ENCODE assay signal across 8 cellular contexts in genomic region chr7:8442814-8443304, GRCh38. TPM values are rescaled to one million over a fixed set of nuclear protein-coding genes. Genes with fewer than 3 reads are reported as not detected.
A peak's percentile ranks its signal among the peaks of the same experiment; 100 is the strongest.
DNase-seq lines count a peak whose midpoint lies in the region; ATAC-seq, FAIRE-seq and TF ChIP-seq lines count a peak whose summit lies in the region.

No MANE protein-coding gene starts in this region.

- peak; percentile 17 for DNase-seq in RPMI7951 (ENCODE audit: low read depth)
- DNase-seq in GM12878 (ENCODE audit: low read depth, low spot score), result no peak
- DNase-seq in left lobe of liver (ENCODE audit: low spot score), result no peak
- DNase-seq in stimulated activated CD8-positive, alpha-beta memory T cell treated with anti-CD3 and anti-CD28 coated beads, Interleukin-4, amount 100 ng/mL, for 24 hours (ENCODE audit: low read depth), result peak; percentile 36
- no peak for DNase-seq in small intestine
- no peak for DNase-seq in NCI-H1105 treated with DMSO at 0.1 percent for 48 hours (lab: John Stamatoyannopoulos, UW)
- DNase-seq in 8988T, result no peak

- no peak overlapping the region for H2AFZ ChIP-seq in GM12878 (ENCODE audit: control insufficient read depth, low read depth, low read length)

- no peaks in the 10 kb centered on the region for H4K20me1 ChIP-seq in GM12878 (ENCODE audit: control insufficient read depth, insufficient read depth)

- ATAC-seq in GM21423 (IDR thresholded peaks at IDR 0.05; ENCODE audit: unreplicated experiment) (peak; percentile 76), GM12878 (peak; percentile 92), left lobe of liver (peak; percentile 89)

- no peaks in the 10 kb centered on the region for H3K4me1 ChIP-seq in GM12878 (ENCODE audit: control insufficient read depth, insufficient read depth, low read length)
- H3K4me1 ChIP-seq in small intestine (ENCODE audit: control insufficient read depth in 2 of 2, insufficient read depth in 1 of 2, low read depth in 1 of 2, low read length in 1 of 2), result no peaks in the 10 kb centered on the region

- RAD21 ChIA-PET in GM12878 (lab: Charles Lee; ENCODE audit: unreplicated experiment), result no interaction called here

- no peak overlapping the region for H3K27ac ChIP-seq in GM12878 (ENCODE audit: control insufficient read depth, insufficient read depth)
- no peak overlapping the region for H3K27ac ChIP-seq in small intestine (ENCODE audit: low read depth in 1 of 2, low read length in 1 of 2)

- H3K27me3 ChIP-seq in GM12878 (replicated peaks in 1 of 2; ENCODE audit: control insufficient read depth in 2 of 2, insufficient read depth in 2 of 2, low read length in 1 of 2), result peaks cover 4 to 18% of the 10 kb centered on the region in 2 experiments; a peak in 3 of 4 replicates
- H3K27me3 ChIP-seq in small intestine (ENCODE audit: control insufficient read depth in 2 of 2, insufficient read depth in 2 of 2, low read length in 2 of 2), result peaks cover 5 to 48% of the 10 kb centered on the region in 2 donors

- TF ChIP-seq RAD21 in GM12878 (IDR thresholded peaks at IDR 0.05; ENCODE audit: insufficient read depth, low read depth, low read length), result no peak

- H3K9me3 ChIP-seq in GM12878 (replicated peaks; ENCODE audit: control insufficient read depth, insufficient read depth, low read length) (peaks cover 6% of the 10 kb centered on the region; the same call in 2 of the 3 replicates), small intestine (ENCODE audit: control insufficient read depth, low read depth) (peaks cover 2% of the 10 kb centered on the region)

- no peaks in the 10 kb centered on the region for H3K36me3 ChIP-seq in GM12878 (ENCODE audit: control insufficient read depth in 2 of 2, insufficient read depth in 2 of 2, low read length in 1 of 2)
- no peaks in the 10 kb centered on the region for H3K36me3 ChIP-seq in small intestine (ENCODE audit: control insufficient read depth in 2 of 2, insufficient read depth in 2 of 2, low read length in 2 of 2)

- intact Hi-C loops in GM12878 (cut with micrococcal nuclease; ENCODE audit: unreplicated experiment), result no loop called here

- H3K4me3 ChIP-seq in GM12878 (no peak overlapping the region), small intestine (ENCODE audit: low read depth in 1 of 2, low read length in 2 of 2) (no peak overlapping the region)

- H3K4me2 ChIP-seq in GM12878 (ENCODE audit: control insufficient read depth, insufficient read depth), result no peak overlapping the region

- TF ChIP-seq CTCF in GM12878 (IDR thresholded peaks at IDR 0.05 in 2 of 3, conservative IDR thresholded peaks at IDR 0.05 in 1 of 3; ENCODE audit: control insufficient read depth in 2 of 3, extremely low read depth in 1 of 3, insufficient read depth in 1 of 3, low read depth in 3 of 3, low read length in 3 of 3), result no peak

- no peak overlapping the region for H3K9ac ChIP-seq in GM12878 (ENCODE audit: control insufficient read depth, insufficient read depth, low read length)

- no TSS peak for BruUV-seq in GM12878 (replicated peaks; lab: Mats Ljungman, UMichigan)

- no peak for TF ChIP-seq POLR2A in GM12878 (IDR thresholded peaks at IDR 0.05; ENCODE audit: low read depth, low read length)

- SMC1A ChIA-PET in GM12878 (lab: Charles Lee; ENCODE audit: uncharacterized antibody, unreplicated experiment), result no interaction called here

- TF ChIP-seq EP300 in GM12878 (IDR thresholded peaks at IDR 0.05; ENCODE audit: borderline replicate concordance in 1 of 2, control insufficient read depth in 1 of 2, low read depth in 2 of 2, low read length in 2 of 2), result no peak

- POLR2A ChIA-PET in GM12878 (lab: Charles Lee), result no interaction called here

- in situ Hi-C loops in GM12878 (cut with MboI), result no loop called here

- 27% methylated on average over 38 of the region's 40 CpGs for WGBS in GM12878 (ENCODE audit: insufficient coverage, insufficient replicate concordance, low lambda C conversion rate, missing lambda C conversion rate)
- WGBS in small intestine, 3 donors, result 3 to 29% (median 23%) methylated on average over 38 to 40 of the region's 40 CpGs

- H3K79me2 ChIP-seq in GM12878 (ENCODE audit: control insufficient read depth, insufficient read depth, low read length), result no peaks in the 10 kb centered on the region

- CTCF ChIA-PET in GM12878 (lab: Yijun Ruan, JAX), result no interaction called here

- FAIRE-seq in GM12878 (lab: Jason Lieb, UNC) (no peak), small intestine (lab: Jason Lieb, UNC) (no peak)

TF ChIP-seq in GM12878, 131 proteins besides CTCF, POLR2A, EP300 and RAD21:
- TF ChIP-seq EZH2 (IDR thresholded peaks at IDR 0.05; ENCODE audit: borderline replicate concordance, control insufficient read depth, low read depth, low read length) (no peak), REST (IDR thresholded peaks at IDR 0.05; ENCODE audit: low read depth, low read length) (peak; percentile 88), SIN3A (IDR thresholded peaks at IDR 0.05; ENCODE audit: low read depth, low read length) (no peak), SMC3 (IDR thresholded peaks at IDR 0.05; ENCODE audit: borderline replicate concordance, low read length) (no peak)

RNA-seq across cellular contexts. Expression of gene NXPH1, which starts 9.4 kb away (rescaled TPM):
- not detected in 2 replicates for total RNA-seq in RPMI7951 (2014; rRNA removed; shearing (Covaris generic))
- total RNA-seq in GM12878 (2013; cell fraction: nucleolus; rRNA removed), result 0.48 and 0.49 TPM in 2 replicates
- total RNA-seq in GM12878 (2014; rRNA removed), result not detected in 2 replicates
- not detected in 2 replicates for total RNA-seq in GM12878 (2014; rRNA removed; fragmentation: Illumina TruSeq; extraction: Trizol)
- not detected in 2 replicates for total RNA-seq in GM12878 (2021)
- not detected for polyA plus RNA-seq in GM12878 (2011; ENCODE audit: low read depth)
- polyA plus RNA-seq in GM12878 (2011; rRNA removed), result 0.34 and 0.50 TPM in 2 replicates
- polyA plus RNA-seq in GM12878 (2011; cell fraction: cytosol; rRNA removed), result 0.05 and 0.12 TPM in 2 replicates
- 0.22 and 0.48 TPM in 2 replicates for polyA plus RNA-seq in GM12878 (2011; cell fraction: nucleus; rRNA removed)
- not detected in 2 replicates for polyA plus RNA-seq in GM12878 (2012)
- polyA plus RNA-seq in GM12878 (2014; fragmentation: Illumina TruSeq; extraction: Trizol), result 0.06 TPM in 1 of 2 replicates, not detected in the other
- polyA plus RNA-seq in GM12878 (2014; fragmentation: Nextera tagmentation; extraction: Ambion mirVana), result not detected
- polyA plus RNA-seq in GM12878 (2014; rRNA removed), result not detected in 2 replicates
- polyA plus RNA-seq in GM12878 (2016; fragmentation: Nextera tagmentation; extraction: Ambion mirVana), result not detected
- 0.15 and 0.31 TPM in 2 replicates for polyA minus RNA-seq in GM12878 (2011; rRNA and poly(A)+ RNA removed)
- not detected in 2 replicates for polyA minus RNA-seq in GM12878 (2011; cell fraction: cytosol; rRNA and poly(A)+ RNA removed)
- polyA minus RNA-seq in GM12878 (2011; cell fraction: nucleus; rRNA and poly(A)+ RNA removed), result 0.67 TPM in 1 of 2 replicates, not detected in the other
- not detected for total RNA-seq in left lobe of liver
- polyA plus RNA-seq in small intestine, result not detected

Comparison
In these comparisons a context has a peak if more than half of its experiments do, and no peak if none do; other contexts are left out.
1. DNase-seq: peak in RPMI7951 (single experiment) and stimulated activated CD8-positive, alpha-beta memory T cell treated with anti-CD3 and anti-CD28 coated beads, Interleukin-4, amount 100 ng/mL, for 24 hours (single experiment); none in GM12878 (single experiment), left lobe of liver (single experiment), small intestine (single experiment), NCI-H1105 treated with DMSO at 0.1 percent for 48 hours (single experiment) and 8988T (single experiment).
2. Peak in every context shown above with its lines, with median percentiles within 50 percentile points of each other: ATAC-seq.